In the genomic region with DNA sequence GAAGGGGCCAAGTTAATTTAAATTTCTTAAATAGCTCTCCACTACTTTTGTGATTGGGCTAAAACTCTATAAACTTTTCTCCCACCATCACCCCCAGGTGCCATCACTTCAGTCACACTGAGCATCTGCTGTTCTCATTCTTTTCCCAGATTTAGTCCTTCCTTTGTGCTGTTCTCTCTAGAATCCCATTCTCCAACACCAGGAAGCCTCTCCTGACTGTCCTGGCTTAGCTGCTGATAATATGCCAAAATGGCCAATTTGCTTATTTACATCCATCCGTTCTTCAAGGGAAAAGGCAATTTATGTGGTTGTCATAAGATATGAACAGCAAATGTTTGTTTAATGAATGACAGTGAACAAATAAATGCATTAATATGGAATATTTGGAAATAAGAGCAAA, we compare ENCODE assay signal across 30 cellular contexts. TPM values are rescaled to one million over a fixed set of nuclear protein-coding genes. Genes with fewer than 3 reads are reported as not detected.
A peak's percentile ranks its signal among the peaks of the same experiment; 100 is the strongest.
DNase-seq lines count a peak whose midpoint lies in the region; ATAC-seq and TF ChIP-seq lines count a peak whose summit lies in the region.
"Had no signal": no experiment of that assay in that cellular context is flagged by ENCODE, and none has a peak within 500 bp of the region (broad histone marks: within the 10 kb centered on the region; RNA-seq: fewer than 3 reads in every experiment).

No MANE protein-coding gene starts in this region.

- no peak overlapping the region for H3K9ac ChIP-seq in colonic mucosa (ENCODE audit: low read depth in 2 of 2, low read length in 2 of 2)
- H3K9ac ChIP-seq: parathyroid adenoma had no signal

- POLR2A ChIA-PET in MCF 10A (lab: Yijun Ruan, JAX) = interaction anchor here (1.0 to 1.7 kb wide), 4 partner anchors 10 to 21 kb away, joined by 3 to 6 read pairs (median 4); no protein-coding TSS in a partner anchor
- POLR2A ChIA-PET in OCI-LY7 (lab: Charles Lee) = no interaction called here

- no peak overlapping the region for H2AFZ ChIP-seq in OCI-LY7 (ENCODE audit: low read length)
- H2AFZ ChIP-seq: parathyroid adenoma had no signal

- no peak overlapping the region for H3K4me2 ChIP-seq in OCI-LY7 (ENCODE audit: low read length)

- ATAC-seq in lower lobe of right lung = no peak
- ATAC-seq: K562; stimulated activated naive B cell treated with anti-CD40 and anti-IgM and Interleukin-4, amounts not matched to agents 10 μg/mL and 1 μg/mL and 100 μg/mL, for 72 hours had no signal

- no peaks in the 10 kb centered on the region for H3K9me2 ChIP-seq in OCI-LY7 (ENCODE audit: insufficient read depth, low read length)

- intact Hi-C loops in MCF 10A (cut with micrococcal nuclease) (loop anchor here (1.0 kb wide), 1 partner anchor 12 kb away; no protein-coding TSS in a partner anchor), breast epithelium (cut with DNase I; ENCODE audit: low total_unique reads) (no loop called here), colonic mucosa (cut with DNase I) (no loop called here), lower lobe of right lung (cut with DNase I) (no loop called here), OCI-LY7 (cut with micrococcal nuclease; ENCODE audit: unreplicated experiment) (no loop called here)

- TF ChIP-seq CTCF in MCF 10A (IDR thresholded peaks at IDR 0.05; ENCODE audit: unreplicated experiment) (no peak), breast epithelium (IDR thresholded peaks at IDR 0.05) (no peak), brain microvascular endothelial cell (IDR thresholded peaks at IDR 0.05; ENCODE audit: low read depth, low read length, missing control alignments) (no peak), mesothelial cell of epicardium (IDR thresholded peaks at IDR 0.05; ENCODE audit: unreplicated experiment) (no peak), colonic mucosa (IDR thresholded peaks at IDR 0.05) (no peak), lower lobe of right lung (IDR thresholded peaks at IDR 0.05) (no peak), OCI-LY7 (conservative IDR thresholded peaks at IDR 0.05; ENCODE audit: low read length) (no peak)

- H3K27ac ChIP-seq in breast epithelium = no peak overlapping the region
- H3K27ac ChIP-seq in brain microvascular endothelial cell = peak overlapping the region; percentile 70
- H3K27ac ChIP-seq in colonic mucosa = no peak overlapping the region
- H3K27ac ChIP-seq in lower lobe of right lung = no peak overlapping the region
- H3K27ac ChIP-seq in OCI-LY7 (ENCODE audit: low read depth, low read length, poor library complexity, severe bottlenecking) = no peak overlapping the region
- H3K27ac ChIP-seq: parathyroid adenoma, right atrium auricular region, testis had no signal

- peak overlapping the region; percentile 99 for H3K27ac Mint-ChIP-seq in MCF 10A (ENCODE audit: low read depth, unreplicated experiment)
- peak overlapping the region; percentile 15 for H3K27ac Mint-ChIP-seq in mesothelial cell of epicardium
- H3K27ac Mint-ChIP-seq: activated naive CD4-positive, alpha-beta T cell treated with anti-CD3 and anti-CD28 coated beads, Interleukin-2, amount 10 ng/mL, durations not matched to agents 7 days and 5 days; activated T-helper 1 cell treated with anti-CD3 and anti-CD28 coated beads, Interleukin-12 subunit alpha, Interleukin-12 subunit beta, Interleukin-2, Interleukin-4 antibody, amounts not matched to agents 30 ng/mL and 10 ng/mL and 1 ng/mL, durations not matched to agents 14 hours and 24 hours and 36 hours; CD4-positive, alpha-beta memory T cell; dendritic cell treated with granulocyte-macrophage colony-stimulating factor and Interleukin-4, amounts not matched to agents 40 ng/mL and 50 ng/mL, for 4 days; natural killer cell treated with Interleukin-12 subunit alpha and Interleukin-12 subunit beta and Interleukin-15 and Interleukin-18, amount 100 ng/mL, for 72 hours; stimulated activated naive B cell treated with anti-CD40 and anti-IgM and Interleukin-4, amounts not matched to agents 10 μg/mL and 1 μg/mL and 100 μg/mL, for 72 hours had no signal

- in situ Hi-C loops in brain microvascular endothelial cell (cut with HindIII; ENCODE audit: low pct_ligation_motif_present, low sequenced_read_pairs) = no loop called here

- H3K27me3 ChIP-seq in breast epithelium (no peaks in the 10 kb centered on the region), brain microvascular endothelial cell (replicated peaks) (no peaks in the 10 kb centered on the region), colonic mucosa (no peaks in the 10 kb centered on the region), lower lobe of right lung (ENCODE audit: low read depth) (no peaks in the 10 kb centered on the region)
- H3K27me3 ChIP-seq: MG63, right atrium auricular region, testis had no signal

- H3K4me3 Mint-ChIP-seq in MCF 10A (ENCODE audit: unreplicated experiment) (no peak overlapping the region), mesothelial cell of epicardium (no peak overlapping the region)
- H3K4me3 Mint-ChIP-seq: activated naive CD4-positive, alpha-beta T cell treated with anti-CD3 and anti-CD28 coated beads, Interleukin-2, amount 10 ng/mL, durations not matched to agents 7 days and 5 days; activated T-helper 1 cell treated with anti-CD3 and anti-CD28 coated beads, Interleukin-12 subunit alpha, Interleukin-12 subunit beta, Interleukin-2, Interleukin-4 antibody, amounts not matched to agents 30 ng/mL and 10 ng/mL and 1 ng/mL, durations not matched to agents 14 hours and 24 hours and 36 hours; CD4-positive, alpha-beta memory T cell; dendritic cell treated with granulocyte-macrophage colony-stimulating factor and Interleukin-4, amounts not matched to agents 40 ng/mL and 50 ng/mL, for 4 days; natural killer cell treated with Interleukin-12 subunit alpha and Interleukin-12 subunit beta and Interleukin-15 and Interleukin-18, amount 100 ng/mL, for 72 hours; stimulated activated naive B cell treated with anti-CD40 and anti-IgM and Interleukin-4, amounts not matched to agents 10 μg/mL and 1 μg/mL and 100 μg/mL, for 72 hours had no signal

- no peak for DNase-seq in MCF 10A (ENCODE audit: unreplicated experiment)
- DNase-seq in breast epithelium (ENCODE audit: low spot score in 2 of 2) = no peak
- no peak for DNase-seq in brain microvascular endothelial cell
- no peak for DNase-seq in mesothelial cell of epicardium (ENCODE audit: low spot score in 2 of 2, unreplicated experiment in 2 of 2)
- no peak for DNase-seq in colonic mucosa
- no peak for DNase-seq in foreskin melanocyte
- no peak for DNase-seq in lower lobe of right lung
- no peak for DNase-seq in OCI-LY7 (ENCODE audit: low spot score)
- DNase-seq: activated CD4-positive, alpha-beta T cell treated with anti-CD3 and anti-CD28 coated beads, Interleukin-2, amount 50 U/mL, for 48 hours; activated naive CD4-positive, alpha-beta T cell treated with anti-CD3 and anti-CD28 coated beads, Interleukin-2, amount 10 ng/mL, durations not matched to agents 7 days and 5 days; CD4-positive, alpha-beta memory T cell; DMS153; kidney; NCI-H1417 treated with DMSO at 0.1 percent for 48 hours; NCI-H2081 treated with DMSO at 0.1 percent for 48 hours; NCI-H69; stimulated activated CD4-positive, alpha-beta T cell treated with anti-CD3 and anti-CD28 coated beads, Interleukin-12 subunit alpha, Interleukin-12 subunit beta, amount 100 ng/mL, for 4 hours; stimulated activated naive B cell treated with anti-CD40 and anti-IgM and Interleukin-4, amounts not matched to agents 10 μg/mL and 1 μg/mL and 100 μg/mL, for 72 hours; T-helper 1 cell; testis had no signal

- H3K4me3 ChIP-seq in breast epithelium (no peak overlapping the region), brain microvascular endothelial cell (ENCODE audit: low read depth, low read length) (no peak overlapping the region), colonic mucosa (no peak overlapping the region), lower lobe of right lung (no peak overlapping the region), OCI-LY7 (ENCODE audit: low read depth, low read length, poor library complexity, severe bottlenecking) (no peak overlapping the region)
- H3K4me3 ChIP-seq: K562, MG63, right atrium auricular region, testis had no signal

- no peaks in the 10 kb centered on the region for H3K9me3 Mint-ChIP-seq in MCF 10A (ENCODE audit: unreplicated experiment)
- H3K9me3 Mint-ChIP-seq in mesothelial cell of epicardium = no peaks in the 10 kb centered on the region
- H3K9me3 Mint-ChIP-seq: activated naive CD4-positive, alpha-beta T cell treated with anti-CD3 and anti-CD28 coated beads, Interleukin-2, amount 10 ng/mL, durations not matched to agents 7 days and 5 days; activated T-helper 1 cell treated with anti-CD3 and anti-CD28 coated beads, Interleukin-12 subunit alpha, Interleukin-12 subunit beta, Interleukin-2, Interleukin-4 antibody, amounts not matched to agents 30 ng/mL and 10 ng/mL and 1 ng/mL, durations not matched to agents 14 hours and 24 hours and 36 hours; dendritic cell treated with granulocyte-macrophage colony-stimulating factor and Interleukin-4, amounts not matched to agents 40 ng/mL and 50 ng/mL, for 4 days; stimulated activated naive B cell treated with anti-CD40 and anti-IgM and Interleukin-4, amounts not matched to agents 10 μg/mL and 1 μg/mL and 100 μg/mL, for 72 hours had no signal

- H3K36me3 Mint-ChIP-seq in MCF 10A (ENCODE audit: insufficient read depth, unreplicated experiment) (no peaks in the 10 kb centered on the region), mesothelial cell of epicardium (no peaks in the 10 kb centered on the region)
- H3K36me3 Mint-ChIP-seq: activated naive CD4-positive, alpha-beta T cell treated with anti-CD3 and anti-CD28 coated beads, Interleukin-2, amount 10 ng/mL, durations not matched to agents 7 days and 5 days; CD4-positive, alpha-beta memory T cell; natural killer cell treated with Interleukin-12 subunit alpha and Interleukin-12 subunit beta and Interleukin-15 and Interleukin-18, amount 100 ng/mL, for 72 hours; stimulated activated naive B cell treated with anti-CD40 and anti-IgM and Interleukin-4, amounts not matched to agents 10 μg/mL and 1 μg/mL and 100 μg/mL, for 72 hours had no signal

- peaks cover 32% of the 10 kb centered on the region for H3K4me1 Mint-ChIP-seq in MCF 10A (ENCODE audit: insufficient read depth, unreplicated experiment)
- no peaks in the 10 kb centered on the region for H3K4me1 Mint-ChIP-seq in mesothelial cell of epicardium
- H3K4me1 Mint-ChIP-seq: activated naive CD4-positive, alpha-beta T cell treated with anti-CD3 and anti-CD28 coated beads, Interleukin-2, amount 10 ng/mL, durations not matched to agents 7 days and 5 days; CD4-positive, alpha-beta memory T cell had no signal

- no peaks in the 10 kb centered on the region for H3K36me3 ChIP-seq in breast epithelium
- no peaks in the 10 kb centered on the region for H3K36me3 ChIP-seq in brain microvascular endothelial cell (replicated peaks)
- no peaks in the 10 kb centered on the region for H3K36me3 ChIP-seq in colonic mucosa
- H3K36me3 ChIP-seq in lower lobe of right lung = no peaks in the 10 kb centered on the region
- H3K36me3 ChIP-seq in OCI-LY7 (ENCODE audit: insufficient read depth, low read length) = no peaks in the 10 kb centered on the region
- H3K36me3 ChIP-seq: MG63, right atrium auricular region had no signal

- H3K9me3 ChIP-seq in breast epithelium = no peaks in the 10 kb centered on the region
- H3K9me3 ChIP-seq in colonic mucosa = no peaks in the 10 kb centered on the region
- no peaks in the 10 kb centered on the region for H3K9me3 ChIP-seq in lower lobe of right lung
- no peaks in the 10 kb centered on the region for H3K9me3 ChIP-seq in OCI-LY7 (ENCODE audit: low read length)
- H3K9me3 ChIP-seq: MG63, right atrium auricular region, testis had no signal

- H3K27me3 Mint-ChIP-seq in MCF 10A (ENCODE audit: insufficient read depth, unreplicated experiment) = no peaks in the 10 kb centered on the region
- peaks cover 2% of the 10 kb centered on the region for H3K27me3 Mint-ChIP-seq in mesothelial cell of epicardium (ENCODE audit: low read depth)
- H3K27me3 Mint-ChIP-seq: dendritic cell treated with granulocyte-macrophage colony-stimulating factor and Interleukin-4, amounts not matched to agents 40 ng/mL and 50 ng/mL, for 4 days had no signal

- H3K4me1 ChIP-seq in breast epithelium = no peaks in the 10 kb centered on the region
- no peaks in the 10 kb centered on the region for H3K4me1 ChIP-seq in colonic mucosa
- no peaks in the 10 kb centered on the region for H3K4me1 ChIP-seq in lower lobe of right lung
- peaks cover 17% of the 10 kb centered on the region for H3K4me1 ChIP-seq in OCI-LY7 (ENCODE audit: insufficient read depth, low read length, poor library complexity, severe bottlenecking)
- H3K4me1 ChIP-seq: parathyroid adenoma, right atrium auricular region, testis had no signal

- H4K20me1 ChIP-seq in OCI-LY7 (ENCODE audit: insufficient read depth, low read length) = no peaks in the 10 kb centered on the region

- H3K79me2 ChIP-seq in OCI-LY7 (ENCODE audit: insufficient read depth, low read depth, low read length) = no peaks in the 10 kb centered on the region
- H3K79me2 ChIP-seq: parathyroid adenoma had no signal

- TF ChIP-seq POLR2A in breast epithelium (IDR thresholded peaks at IDR 0.05) = no peak

- TSS peak; percentile 98 for BruUV-seq in MCF 10A (replicated peaks; lab: Mats Ljungman, UMichigan)
- BruUV-seq in OCI-LY7 (replicated peaks; lab: Mats Ljungman, UMichigan) = no TSS peak

- CTCF ChIA-PET in MCF 10A (lab: Yijun Ruan, JAX) = interaction anchor here (0.5 to 1.5 kb wide), 5 partner anchors 11 to 87 kb away, joined by 3 to 6 read pairs (median 3); no protein-coding TSS in a partner anchor
- CTCF ChIA-PET in OCI-LY7 (lab: Charles Lee; ENCODE audit: unreplicated experiment) = no interaction called here

RNA-seq across cellular contexts. Expression of gene FGFBP1, which starts 44.1 kb away (rescaled TPM):
- total RNA-seq in MCF 10A (2022) = 9.5 and 13.8 TPM in 2 replicates
- under 1 TPM in 1 of 3 donors, not detected in 2; 0.73 TPM for total RNA-seq in breast epithelium
- 0.96 to 1.6 TPM (median 1.2 TPM) in 3 replicates for total RNA-seq in mesothelial cell of epicardium
- total RNA-seq in colonic mucosa = 10 to 100 TPM; 39.1 to 62.3 TPM
- total RNA-seq in lower lobe of right lung = 1.2 TPM
- not detected in 2 replicates for total RNA-seq in OCI-LY7 (2014; rRNA removed; shearing (Covaris generic))
- total RNA-seq in OCI-LY7 (2022) = not detected in 2 replicates
- total RNA-seq: activated T-helper 1 cell treated with anti-CD3 and anti-CD28 coated beads, Interleukin-12 subunit alpha, Interleukin-12 subunit beta, Interleukin-2, Interleukin-4 antibody, amounts not matched to agents 30 ng/mL and 10 ng/mL and 1 ng/mL, durations not matched to agents 14 hours and 24 hours and 36 hours; cardiac septum; CD4-positive, alpha-beta memory T cell; K562; liver; mononuclear cell; natural killer cell treated with Interleukin-12 subunit alpha and Interleukin-12 subunit beta and Interleukin-15 and Interleukin-18, amount 100 ng/mL, for 72 hours; testis had no signal
